8 cellular contexts compared by ENCODE assay signal in the genomic region with DNA sequence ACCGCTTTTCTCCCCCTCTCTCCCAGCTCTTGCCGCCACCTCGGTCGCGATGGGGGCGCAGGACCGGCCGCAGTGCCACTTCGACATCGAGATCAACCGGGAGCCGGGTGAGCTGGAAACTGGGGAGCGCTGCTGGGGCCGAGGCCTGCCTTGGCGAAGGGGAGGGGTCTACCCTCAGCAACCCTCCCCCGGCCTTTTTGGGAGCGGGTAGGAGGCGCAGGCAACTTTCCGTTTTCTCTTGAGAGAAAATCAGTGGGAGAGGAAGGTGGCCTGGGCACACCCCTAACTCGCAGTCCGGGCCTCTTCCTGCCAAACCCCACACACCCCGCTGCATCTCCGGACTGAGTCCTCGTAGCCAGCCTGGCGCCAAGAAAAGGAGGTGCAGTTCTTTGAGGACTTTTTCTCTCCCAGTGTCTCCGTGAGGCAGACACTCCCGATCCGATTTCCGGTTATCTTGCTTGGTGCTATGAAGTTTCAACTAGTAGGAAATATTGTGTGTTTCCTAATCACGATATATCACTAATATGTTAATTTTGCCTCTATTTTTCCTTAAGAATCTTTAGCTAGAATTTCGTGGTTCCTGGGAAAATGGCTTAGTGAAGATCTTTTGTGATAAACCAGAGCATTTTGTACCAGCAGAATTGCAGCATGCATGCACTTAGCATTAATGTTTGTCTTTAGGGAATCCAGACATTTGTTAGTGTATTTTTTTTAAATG. TPM values are rescaled to one million over a fixed set of nuclear protein-coding genes. Genes with fewer than 3 reads are reported as not detected.
DNase-seq lines count a peak whose midpoint lies in the region; ATAC-seq and TF ChIP-seq lines count a peak whose summit lies in the region.

No MANE protein-coding gene starts in this region.

- TF ChIP-seq CTCF in CD14-positive monocyte (IDR thresholded peaks at IDR 0.05) (peak; percentile 7), PC-3 (conservative IDR thresholded peaks at IDR 0.05; ENCODE audit: low read depth, low read length) (no peak)

- intact Hi-C loops in CD14-positive monocyte (cut with micrococcal nuclease): loop anchor here in 1 of 2 donors (10.0 kb wide), 3 partner anchors 164 to 1024 kb away; a partner anchor contains a TSS
- intact Hi-C loops in PC-3 (cut with micrococcal nuclease): loop anchor here (1.0 to 2.0 kb wide), 3 partner anchors 11 to 52 kb away; a partner anchor contains a TSS
- intact Hi-C loops in left cardiac atrium (cut with DNase I): no loop called here
- intact Hi-C loops in posterior vena cava (cut with DNase I): loop anchor here in 1 of 2 donors (10.0 kb wide), 1 partner anchor 54 kb away; a partner anchor contains a TSS

- no TSS peak for BruUV-seq in PC-3 (replicated peaks; lab: Mats Ljungman, UMichigan)

- POLR2A ChIA-PET in PC-3 (lab: Charles Lee; ENCODE audit: unreplicated experiment): interaction anchor here (0.5 to 1.3 kb wide), 5 partner anchors 9 to 137 kb away, joined by 3 to 10 read pairs (median 5); a partner anchor contains a TSS

- H2AFZ ChIP-seq in PC-3 (ENCODE audit: low read length): peak overlapping the region; percentile 75

- CTCF ChIA-PET in PC-3 (lab: Charles Lee): interaction anchor here (0.6 to 1.6 kb wide), 2 partner anchors 13 to 19 kb away, joined by 3 to 5 read pairs; a partner anchor contains a TSS

- H3K4me1 ChIP-seq in PC-3 (ENCODE audit: insufficient read depth, low read length) (peaks cover 14% of the 10 kb centered on the region), adipocyte (ENCODE audit: control insufficient read depth, insufficient read depth, low read length) (peaks cover 15% of the 10 kb centered on the region)

- H4K20me1 ChIP-seq in PC-3 (ENCODE audit: low read length): peaks cover 26% of the 10 kb centered on the region

- H3F3A ChIP-seq in PC-3 (ENCODE audit: low read length, unreplicated experiment): peaks cover 6% of the 10 kb centered on the region

- H3K4me3 Mint-ChIP-seq in CD14-positive monocyte: peak overlapping the region; percentile 88 to 98

- H3K79me2 ChIP-seq in PC-3 (ENCODE audit: low read length): peaks cover 53% of the 10 kb centered on the region

- peak overlapping the region; percentile 96 to 100 (median 99) for H3K27ac Mint-ChIP-seq in CD14-positive monocyte

- H3K9me3 Mint-ChIP-seq in CD14-positive monocyte: peaks cover 0 to 1% (median 0%) of the 10 kb centered on the region in 7 donors

- H3K4me3 ChIP-seq in PC-3 (ENCODE audit: low read length) (peak overlapping the region; percentile 83), adipocyte (ENCODE audit: low read length) (peak overlapping the region; percentile 84)

- peaks cover 16 to 17% of the 10 kb centered on the region in 2 donors for H3K36me3 Mint-ChIP-seq in CD14-positive monocyte

- peaks cover 0 to 3% (median 1%) of the 10 kb centered on the region in 3 donors for H3K27me3 Mint-ChIP-seq in CD14-positive monocyte (ENCODE audit: low read depth in 3 of 3)

- H3K27me3 ChIP-seq in PC-3 (ENCODE audit: low read length): no peaks in the 10 kb centered on the region
- H3K27me3 ChIP-seq in adipocyte (replicated peaks; ENCODE audit: control insufficient read depth, insufficient read depth, low read length): no peaks in the 10 kb centered on the region

- H3K27ac ChIP-seq in PC-3 (ENCODE audit: low read length): peak overlapping the region; percentile 61

- peak; percentile 13 for ATAC-seq in GM18868 (IDR thresholded peaks at IDR 0.05; ENCODE audit: unreplicated experiment)
- ATAC-seq in HG03135 (IDR thresholded peaks at IDR 0.05; ENCODE audit: unreplicated experiment): peak; percentile 23
- ATAC-seq in PC-3: peak; percentile 35
- ATAC-seq in left cardiac atrium: peak; percentile 52 to 80

- peak; percentile 56 for DNase-seq in CD14-positive monocyte (ENCODE audit: low spot score)
- DNase-seq in PC-3: peak; percentile 51
- DNase-seq in adipocyte (ENCODE audit: low read depth): peak; percentile 83
- peak; percentile 79 for DNase-seq in left cardiac atrium
- peak; percentile 89 for DNase-seq in posterior vena cava (ENCODE audit: low spot score)
- DNase-seq in cortex of kidney (lab: John Stamatoyannopoulos, UW): no peak

- H3K9ac ChIP-seq in PC-3 (ENCODE audit: low read length) (peak overlapping the region; percentile 91), adipocyte (ENCODE audit: low read length) (peak overlapping the region; percentile 91)

- H3K36me3 ChIP-seq in PC-3 (ENCODE audit: low read depth, low read length) (peaks cover 5% of the 10 kb centered on the region; the same call in 1 of the 2 replicates), adipocyte (ENCODE audit: control insufficient read depth, insufficient read depth, low read length, severe bottlenecking) (peaks cover 7% of the 10 kb centered on the region)

- H3K9me3 ChIP-seq in PC-3 (ENCODE audit: low read length) (no peaks in the 10 kb centered on the region), adipocyte (ENCODE audit: control insufficient read depth, low read length) (no peaks in the 10 kb centered on the region)

- H3K9me2 ChIP-seq in PC-3 (replicated peaks; ENCODE audit: low read length): no peaks in the 10 kb centered on the region

- H3K4me2 ChIP-seq in PC-3 (ENCODE audit: low read length): peak overlapping the region; percentile 89

- peaks cover 25% of the 10 kb centered on the region for H3K4me1 Mint-ChIP-seq in CD14-positive monocyte

RNA-seq across cellular contexts. Expression of a gene that starts 0.6 kb away (rescaled TPM):
- 1 to 10 TPM; 2.6 to 5.8 TPM for polyA plus RNA-seq in CD14-positive monocyte
- 35.3 and 37.6 TPM in 2 replicates for total RNA-seq in PC-3 (2014; rRNA removed)
- 10 to 100 TPM; 26.5 to 35.9 TPM for total RNA-seq in left cardiac atrium
- total RNA-seq in posterior vena cava: 10 to 100 TPM; 75.2 to 78.0 TPM

RNA-seq across cellular contexts. Expression of a gene that starts 10.5 kb away (rescaled TPM):
- 10 to 100 TPM; 89.1 TPM for polyA plus RNA-seq in CD14-positive monocyte
- 31.1 and 36.8 TPM in 2 replicates for total RNA-seq in PC-3 (2014; rRNA removed)
- total RNA-seq in left cardiac atrium: 10 to 100 TPM; 13.4 to 14.1 TPM
- 10 to 100 TPM; 15.4 to 16.8 TPM for total RNA-seq in posterior vena cava

RNA-seq across cellular contexts. Expression of a gene that starts 19.4 kb away (rescaled TPM):
- 10 to 100 TPM; 27.4 to 28.4 TPM for polyA plus RNA-seq in CD14-positive monocyte
- total RNA-seq in PC-3 (2014; rRNA removed) (43.2 and 63.3 TPM in 2 replicates), left cardiac atrium (10 to 100 TPM; 24.4 to 29.8 TPM), posterior vena cava (10 to 100 TPM; 43.8 to 47.0 TPM)

RNA-seq across cellular contexts. Expression of a gene that starts 52.4 kb away (rescaled TPM):
- under 1 TPM; 0.35 to 0.41 TPM for polyA plus RNA-seq in CD14-positive monocyte
- total RNA-seq in PC-3 (2014; rRNA removed): 9.5 and 10.8 TPM in 2 replicates
- total RNA-seq in left cardiac atrium: 100 to 1,000 TPM in 1 of 2 donors, 10 to 100 TPM in 1; 68.5 to 108 TPM
- 100 to 1,000 TPM in 1 of 2 donors, 10 to 100 TPM in 1; 83.8 to 109 TPM for total RNA-seq in posterior vena cava

Comparison
In these comparisons a context has a peak if more than half of its experiments do, and no peak if none do; other contexts are left out.
1. ATAC-seq: peak in every context shown above with its lines; median percentile 66 in left cardiac atrium; 35 in PC-3; 23 in HG03135; 13 in GM18868.